ENCODE assay signal across 8 cellular contexts in the genomic region with DNA sequence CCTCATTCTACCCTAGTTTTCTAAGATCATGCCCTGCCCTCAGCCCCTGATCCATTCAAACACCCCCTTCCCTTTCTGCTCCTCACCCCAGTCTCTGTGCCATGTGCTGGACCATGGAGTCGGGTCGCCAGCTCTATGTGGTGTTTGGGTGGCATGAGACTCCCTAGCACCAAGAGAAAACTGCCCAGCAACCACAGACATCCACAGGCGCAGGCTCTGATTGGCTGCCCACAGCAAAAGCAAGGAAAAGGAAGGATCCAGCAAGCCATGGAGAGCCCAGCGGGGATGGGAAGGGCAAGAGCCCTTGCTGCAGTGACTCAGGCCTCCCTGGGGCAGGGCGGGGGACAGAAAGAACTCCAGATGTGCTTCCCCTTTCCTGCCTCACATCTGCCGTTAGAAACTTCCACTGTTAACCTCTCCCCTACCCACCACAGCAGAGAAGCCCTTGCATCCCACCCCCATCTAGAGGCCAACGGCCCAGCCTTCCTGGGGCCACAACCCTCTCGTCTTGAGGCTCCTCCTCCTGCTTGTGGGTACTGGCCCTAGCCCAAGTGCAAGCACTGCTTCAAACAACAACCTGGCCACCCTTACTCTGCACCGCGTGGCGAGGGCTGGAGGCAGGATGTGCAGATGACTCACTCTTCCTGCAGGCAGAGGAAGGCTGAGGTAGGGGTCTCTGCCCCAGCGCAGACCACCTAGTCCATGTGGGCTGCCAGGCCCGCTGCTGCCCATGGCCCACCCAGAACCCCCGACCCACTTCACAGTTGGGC. TPM values are rescaled to one million over a fixed set of nuclear protein-coding genes. Genes with fewer than 3 reads are reported as not detected.
DNase-seq lines count a peak whose midpoint lies in the region; ATAC-seq and TF ChIP-seq lines count a peak whose summit lies in the region.

No MANE protein-coding gene starts in this region.

- no peak for TF ChIP-seq CTCF in HCT116 (IDR thresholded peaks at IDR 0.05 in 2 of 3, conservative IDR thresholded peaks at IDR 0.05 in 1 of 3; ENCODE audit: borderline replicate concordance in 1 of 3, insufficient read depth in 1 of 3, low read depth in 2 of 3, low read length in 2 of 3)
- TF ChIP-seq CTCF in colonic mucosa (IDR thresholded peaks at IDR 0.05), result no peak
- no peak for TF ChIP-seq CTCF in left lung (IDR thresholded peaks at IDR 0.05)

- H3K4me3 ChIP-seq in HCT116 (replicated peaks in 1 of 2; ENCODE audit: low read depth in 1 of 2, low read length in 2 of 2) (peak overlapping the region; percentile 33 to 36), colonic mucosa (peak overlapping the region; percentile 7), left lung (peak overlapping the region in 1 of 2 donors; percentile 6)

- CTCF ChIA-PET in HCT116 (lab: Charles Lee), result interaction anchor here (0.7 to 5.8 kb wide), 9 partner anchors 13 to 230 kb away, joined by 3 to 93 read pairs (median 7); a partner anchor contains a TSS
- CTCF ChIA-PET in activated CD4-positive, alpha-beta T cell treated with anti-CD3 and anti-CD28 coated beads for 36 hours (lab: Charles Lee), result interaction anchor here (0.6 to 7.4 kb wide), 22 partner anchors 8 to 197 kb away, joined by 3 to 56 read pairs (median 6); a partner anchor contains a TSS

- H3K79me2 ChIP-seq in HCT116 (ENCODE audit: insufficient read depth, low read length), result peaks cover 36% of the 10 kb centered on the region

- POLR2A ChIA-PET in HCT116 (lab: Charles Lee), result interaction anchor here (0.5 to 3.2 kb wide), 12 partner anchors 9 to 285 kb away, joined by 3 to 16 read pairs (median 5); a partner anchor contains a TSS
- POLR2A ChIA-PET in activated CD4-positive, alpha-beta T cell treated with anti-CD3 and anti-CD28 coated beads for 36 hours (lab: Charles Lee), result interaction anchor here (0.6 to 2.5 kb wide), 14 partner anchors 8 to 299 kb away, joined by 3 to 16 read pairs (median 7); a partner anchor contains a TSS

- H3K4me1 Mint-ChIP-seq in activated CD4-positive, alpha-beta T cell treated with anti-CD3 and anti-CD28 coated beads for 36 hours, result peaks cover 98% of the 10 kb centered on the region

- peak overlapping the region; percentile 54 for H3K4me3 Mint-ChIP-seq in activated CD4-positive, alpha-beta T cell treated with anti-CD3 and anti-CD28 coated beads for 36 hours

- peaks cover 48% of the 10 kb centered on the region for H3K36me3 Mint-ChIP-seq in activated CD4-positive, alpha-beta T cell treated with anti-CD3 and anti-CD28 coated beads for 36 hours (ENCODE audit: low read depth)

- no peaks in the 10 kb centered on the region for H3K9me3 Mint-ChIP-seq in activated CD4-positive, alpha-beta T cell treated with anti-CD3 and anti-CD28 coated beads for 36 hours (ENCODE audit: low read depth)

- DNase-seq in Daoy (ENCODE audit: low read depth) (peak; percentile 98), HCT116 (ENCODE audit: low read depth, low spot score) (peak; percentile 93), NCI-H2196 (lab: John Stamatoyannopoulos, UW; ENCODE audit: unreplicated experiment) (peak; percentile 87), colonic mucosa (peak; percentile 87), left lung (peak; percentile 93)
- DNase-seq in activated CD4-positive, alpha-beta T cell treated with anti-CD3 and anti-CD28 coated beads for 36 hours, result peak; percentile 92
- peak; percentile 63 for DNase-seq in stimulated activated CD8-positive, alpha-beta memory T cell treated with anti-CD3 and anti-CD28 coated beads, Interleukin-12 subunit alpha, Interleukin-12 subunit beta, amount 100 ng/mL, for 4 hours (ENCODE audit: low read depth)

- no TSS peak for BruUV-seq in HCT116 (replicated peaks; lab: Mats Ljungman, UMichigan)

- no peaks in the 10 kb centered on the region for H3K9me3 ChIP-seq in HCT116 (ENCODE audit: control insufficient read depth in 1 of 2, insufficient read depth in 1 of 2, low read depth in 1 of 2, low read length in 2 of 2)
- H3K9me3 ChIP-seq in colonic mucosa, result no peaks in the 10 kb centered on the region
- H3K9me3 ChIP-seq in left lung, result no peaks in the 10 kb centered on the region

- H3K4me1 ChIP-seq in HCT116 (ENCODE audit: control insufficient read depth in 1 of 2, insufficient read depth in 2 of 2, low read length in 2 of 2) (peaks cover 90 to 100% of the 10 kb centered on the region in 2 experiments), colonic mucosa (peaks cover 51% of the 10 kb centered on the region), left lung (peaks cover 62 to 96% of the 10 kb centered on the region in 2 donors)

- H3K9me2 ChIP-seq in HCT116 (ENCODE audit: insufficient read depth), result no peaks in the 10 kb centered on the region

- no peak overlapping the region for H2AFZ ChIP-seq in HCT116 (ENCODE audit: low read depth, low read length, poor library complexity, severe bottlenecking)

- RAD21 ChIA-PET in HCT116 (lab: Charles Lee; ENCODE audit: low non-redundant PET in 1 of 2, low total read pairs in 2 of 2, uncharacterized antibody in 2 of 2, unreplicated experiment in 2 of 2), result interaction anchor here (0.7 to 1.5 kb wide), 3 partner anchors 11 to 123 kb away, joined by 3 to 6 read pairs (median 4); no protein-coding TSS in a partner anchor

- ATAC-seq in HCT116 (peak; percentile 60), left lung (peak; percentile 66), HG02938 (IDR thresholded peaks at IDR 0.05; ENCODE audit: unreplicated experiment) (no peak)
- ATAC-seq in activated CD4-positive, alpha-beta T cell treated with anti-CD3 and anti-CD28 coated beads for 36 hours, result peak; percentile 65

- peaks cover 9 to 20% of the 10 kb centered on the region in 2 experiments; a peak in 3 of 4 replicates for H3K36me3 ChIP-seq in HCT116 (ENCODE audit: control insufficient read depth in 1 of 2, insufficient read depth in 2 of 2, low read length in 2 of 2)
- H3K36me3 ChIP-seq in colonic mucosa, result peaks cover 15% of the 10 kb centered on the region
- peaks cover 0 to 42% of the 10 kb centered on the region in 2 donors for H3K36me3 ChIP-seq in left lung

- no peaks in the 10 kb centered on the region for H3K27me3 Mint-ChIP-seq in activated CD4-positive, alpha-beta T cell treated with anti-CD3 and anti-CD28 coated beads for 36 hours

- H3K27me3 ChIP-seq in HCT116 (ENCODE audit: insufficient read depth, low read length) (no peaks in the 10 kb centered on the region), colonic mucosa (no peaks in the 10 kb centered on the region), left lung (no peaks in the 10 kb centered on the region)

- H3K27ac ChIP-seq in HCT116 (ENCODE audit: low read depth, low read length) (peak overlapping the region; percentile 99), colonic mucosa (peak overlapping the region; percentile 92), left lung (peak overlapping the region; percentile 95 to 97)

- peak; percentile 21 for TF ChIP-seq POLR2A in HCT116 (IDR thresholded peaks at IDR 0.05; ENCODE audit: borderline replicate concordance, extremely low read depth, insufficient read depth, insufficient read length)

- peak overlapping the region; percentile 94 for H3K4me2 ChIP-seq in HCT116 (ENCODE audit: low read length)

- no peak for TF ChIP-seq RAD21 in HCT116 (IDR thresholded peaks at IDR 0.05; ENCODE audit: low read depth)

- H3K9ac ChIP-seq in HCT116 (ENCODE audit: low read length) (peak overlapping the region; percentile 81), colonic mucosa (ENCODE audit: low read depth in 2 of 2, low read length in 2 of 2) (peak overlapping the region; percentile 61 to 90)

- H3K27ac Mint-ChIP-seq in activated CD4-positive, alpha-beta T cell treated with anti-CD3 and anti-CD28 coated beads for 36 hours, result peak overlapping the region; percentile 92

- no peaks in the 10 kb centered on the region; the same call in 1 of the 2 replicates for H4K20me1 ChIP-seq in HCT116 (ENCODE audit: insufficient read depth)

- intact Hi-C loops in HCT116 (cut with micrococcal nuclease) (loop anchor here (1.0 to 5.0 kb wide), 3 partner anchors 132 to 286 kb away; no protein-coding TSS in a partner anchor), colonic mucosa (cut with DNase I) (loop anchor here (5.0 kb wide), 1 partner anchor 154 kb away; no protein-coding TSS in a partner anchor), left lung (cut with DNase I) (no loop called here)
- intact Hi-C loops in activated CD4-positive, alpha-beta T cell treated with anti-CD3 and anti-CD28 coated beads for 36 hours (cut with DNase I, micrococcal nuclease), result loop anchor here (1.0 to 10.0 kb wide), 10 partner anchors 13 to 1571 kb away; a partner anchor contains a TSS

TF ChIP-seq in HCT116, 20 proteins besides CTCF, POLR2A, EP300 and RAD21 (continues in another document):
- TF ChIP-seq POLR2AphosphoS5 (IDR thresholded peaks at IDR 0.05; ENCODE audit: low read depth, low read length) (peak; percentile 64; the same call in 1 of the 2 replicates), TCF7L2 (IDR thresholded peaks at IDR 0.05; ENCODE audit: borderline replicate concordance, extremely low read depth, insufficient read depth, insufficient read length) (peak; percentile 79)

RNA-seq across cellular contexts. Expression of a gene that starts 9.7 kb away (rescaled TPM):
- 92.3 and 107 TPM in 2 replicates for total RNA-seq in Daoy (2014; rRNA removed; shearing (Covaris generic))
- total RNA-seq in HCT116 (2021; ENCODE audit: unreplicated experiment) (239 TPM), colonic mucosa (100 to 1,000 TPM; 458 to 631 TPM), left lung (100 to 1,000 TPM; 437 to 636 TPM)
- 99.3 and 137 TPM in 2 replicates for polyA plus RNA-seq in HCT116 (2012)
- 10 to 100 TPM; 47.3 to 54.7 TPM for total RNA-seq in activated CD4-positive, alpha-beta T cell treated with anti-CD3 and anti-CD28 coated beads for 36 hours

RNA-seq across cellular contexts. Expression of a gene that starts 17.4 kb away (rescaled TPM):
- total RNA-seq in Daoy (2014; rRNA removed; shearing (Covaris generic)), result 1,694 and 1,735 TPM in 2 replicates
- total RNA-seq in HCT116 (2021; ENCODE audit: unreplicated experiment), result 1,901 TPM
- polyA plus RNA-seq in HCT116 (2012), result 2,991 and 3,021 TPM in 2 replicates
- total RNA-seq in activated CD4-positive, alpha-beta T cell treated with anti-CD3 and anti-CD28 coated beads for 36 hours, result 1,000 to 10,000 TPM; 1,986 to 2,351 TPM
- 1,000 to 10,000 TPM; 1,328 to 1,358 TPM for total RNA-seq in colonic mucosa
- total RNA-seq in left lung, result 1,000 to 10,000 TPM in 1 of 2 donors, 100 to 1,000 TPM in 1; 973 to 1,076 TPM

RNA-seq across cellular contexts. Expression of a gene that starts 35.0 kb away (rescaled TPM):
- 12.4 and 13.8 TPM in 2 replicates for total RNA-seq in Daoy (2014; rRNA removed; shearing (Covaris generic))
- total RNA-seq in HCT116 (2021; ENCODE audit: unreplicated experiment) (49.0 TPM), colonic mucosa (10 to 100 TPM; 11.1 to 26.2 TPM), left lung (10 to 100 TPM; 12.6 to 19.8 TPM)
- polyA plus RNA-seq in HCT116 (2012), result 23.7 and 25.5 TPM in 2 replicates
- total RNA-seq in activated CD4-positive, alpha-beta T cell treated with anti-CD3 and anti-CD28 coated beads for 36 hours, result 10 to 100 TPM; 32.5 to 36.0 TPM

RNA-seq across cellular contexts. Expression of a gene that starts 45.4 kb away (rescaled TPM):
- total RNA-seq in Daoy (2014; rRNA removed; shearing (Covaris generic)), result 123 and 124 TPM in 2 replicates
- total RNA-seq in HCT116 (2021; ENCODE audit: unreplicated experiment) (98.9 TPM), colonic mucosa (100 to 1,000 TPM in 1 of 2 donors, 10 to 100 TPM in 1; 91.0 to 133 TPM), left lung (10 to 100 TPM; 67.1 to 86.0 TPM)
- 61.2 and 68.3 TPM in 2 replicates for polyA plus RNA-seq in HCT116 (2012)
- 100 to 1,000 TPM; 159 to 179 TPM for total RNA-seq in activated CD4-positive, alpha-beta T cell treated with anti-CD3 and anti-CD28 coated beads for 36 hours

RNA-seq across cellular contexts. Expression of a gene that starts 56.3 kb away (rescaled TPM):
- total RNA-seq in Daoy (2014; rRNA removed; shearing (Covaris generic)), result 18.0 and 19.3 TPM in 2 replicates
- total RNA-seq in HCT116 (2021; ENCODE audit: unreplicated experiment) (124 TPM), colonic mucosa (10 to 100 TPM; 37.5 to 58.7 TPM), left lung (10 to 100 TPM; 61.5 to 82.5 TPM)
- polyA plus RNA-seq in HCT116 (2012), result 65.7 and 71.8 TPM in 2 replicates
- 100 to 1,000 TPM; 101 to 112 TPM for total RNA-seq in activated CD4-positive, alpha-beta T cell treated with anti-CD3 and anti-CD28 coated beads for 36 hours

Comparison
In these comparisons a context has a peak if more than half of its experiments do, and no peak if none do; other contexts are left out.
1. intact Hi-C loops: an anchor here in HCT116 (1.0 to 5.0 kb wide), activated CD4-positive, alpha-beta T cell treated with anti-CD3 and anti-CD28 coated beads for 36 hours (1.0 to 10.0 kb wide) and colonic mucosa (5.0 kb wide); none called in left lung.